Comparison of ENCODE assay signal across 1 cellular context in the genomic region with DNA sequence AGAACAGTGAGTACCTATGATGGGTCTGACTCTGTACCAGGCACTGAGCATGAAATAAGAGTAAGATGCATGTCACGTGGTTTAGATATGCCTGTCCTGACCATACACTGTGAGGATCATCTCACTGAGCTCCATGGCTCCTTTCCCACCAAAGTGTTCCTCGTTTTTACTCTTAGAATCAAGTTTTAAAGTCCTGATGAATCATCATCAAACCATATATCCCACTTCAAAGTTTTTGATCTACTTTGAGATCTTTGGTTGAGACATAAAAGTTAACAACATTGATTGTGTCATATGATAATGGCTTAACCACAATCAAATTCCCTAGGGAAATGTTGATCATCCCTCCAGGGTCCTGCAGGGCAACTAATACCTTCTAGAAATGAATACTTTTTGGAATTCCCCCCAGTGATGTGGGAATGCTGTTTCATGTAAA.
TF ChIP-seq lines count a peak whose summit lies in the region.

No MANE protein-coding gene starts in this region.

TF ChIP-seq in H1, 55 proteins besides CTCF, POLR2A, EP300 and RAD21:
- TF ChIP-seq ATF2 (IDR thresholded peaks at IDR 0.05; ENCODE audit: low read length) (no peak), RFX5 (IDR thresholded peaks at IDR 0.05; ENCODE audit: borderline replicate concordance, low read depth, low read length) (no peak), KDM1A (IDR thresholded peaks at IDR 0.05; ENCODE audit: borderline replicate concordance, low read length) (no peak), ZNF274 (IDR thresholded peaks at IDR 0.05; ENCODE audit: borderline replicate concordance, extremely low read depth, low read length) (no peak)
